Comparison of ENCODE assay signal across 11 cellular contexts in the genomic region with DNA sequence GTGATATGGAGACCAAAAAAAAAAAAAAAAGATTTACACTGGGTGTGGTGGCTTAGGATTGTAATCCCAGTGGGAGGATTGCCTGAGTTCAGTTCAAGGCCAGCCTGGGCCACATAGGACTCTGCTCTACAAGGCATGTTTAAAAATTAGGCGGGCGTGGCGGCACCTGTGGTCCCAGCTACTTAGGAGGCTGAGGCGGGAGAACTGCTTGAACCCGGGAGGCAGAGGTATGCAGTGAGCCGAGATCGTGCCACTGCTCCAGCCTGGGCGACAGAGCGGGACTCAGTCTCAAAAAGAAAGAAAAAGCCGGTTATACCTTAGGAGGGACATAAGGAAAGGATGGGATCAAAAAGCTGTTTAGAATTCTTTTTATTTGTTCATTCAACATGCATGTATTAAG. TPM values are rescaled to one million over a fixed set of nuclear protein-coding genes. Genes with fewer than 3 reads are reported as not detected.
DNase-seq lines count a peak whose midpoint lies in the region; ATAC-seq and TF ChIP-seq lines count a peak whose summit lies in the region.
"Had no signal": no experiment of that assay in that cellular context is flagged by ENCODE, and none has a peak within 500 bp of the region (broad histone marks: within the 10 kb centered on the region; RNA-seq: fewer than 3 reads in every experiment).

No MANE protein-coding gene starts in this region.

- H3K4me1 ChIP-seq in adipocyte (ENCODE audit: control insufficient read depth, insufficient read depth, low read length): peaks cover 16% of the 10 kb centered on the region
- peaks cover 0 to 8% (median 0%) of the 10 kb centered on the region in 4 donors for H3K4me1 ChIP-seq in right lobe of liver
- H3K4me1 ChIP-seq in transverse colon: peaks cover 0 to 17% (median 15%) of the 10 kb centered on the region in 4 donors
- H3K4me1 ChIP-seq: parathyroid adenoma, SJCRH30 had no signal

- peak overlapping the region; percentile 79 for H3K4me3 ChIP-seq in adipocyte (ENCODE audit: low read length)
- H3K4me3 ChIP-seq in right lobe of liver: peak overlapping the region; percentile 31 to 42 (median 36)
- peak overlapping the region in 3 of 4 donors; percentile 37 to 52 (median 43) for H3K4me3 ChIP-seq in transverse colon
- H3K4me3 ChIP-seq: SJCRH30 had no signal

- H3K9me3 ChIP-seq in adipocyte (ENCODE audit: control insufficient read depth, low read length) (no peaks in the 10 kb centered on the region), right lobe of liver (no peaks in the 10 kb centered on the region), transverse colon (no peaks in the 10 kb centered on the region)
- H3K9me3 ChIP-seq: SJCRH30 had no signal

- TF ChIP-seq CTCF in right lobe of liver (IDR thresholded peaks at IDR 0.05) (no peak), transverse colon (IDR thresholded peaks at IDR 0.05) (no peak)

- no peak for DNase-seq in activated T-cell treated with anti-CD3 and anti-CD28 coated beads, Interleukin-2, amount 50 U/mL, for 72 hours
- DNase-seq in activated T-cell treated with anti-CD3 and anti-CD28 coated beads, Interleukin-2, amount 50 U/mL, for 48 hours: no peak
- DNase-seq in adipocyte (ENCODE audit: low read depth): peak; percentile 2
- no peak for DNase-seq in right lobe of liver
- DNase-seq in transverse colon: no peak
- DNase-seq in amniotic stem cell (lab: John Stamatoyannopoulos, UW): no peak
- no peak for DNase-seq in ecto neural progenitor cell (ENCODE audit: low spot score)
- DNase-seq in stimulated activated CD4-positive, alpha-beta T cell treated with anti-CD3 and anti-CD28 coated beads, Interleukin-2, amount 100 ng/mL, for 48 hours: no peak
- DNase-seq: DND-41, SJCRH30 had no signal

- TF ChIP-seq POLR2A in right lobe of liver (IDR thresholded peaks at IDR 0.05) (no peak), transverse colon (IDR thresholded peaks at IDR 0.05) (no peak)

- H3K36me3 Mint-ChIP-seq in activated T-cell treated with anti-CD3 and anti-CD28 coated beads, Interleukin-2, amount 50 U/mL, for 72 hours (ENCODE audit: insufficient read depth in 2 of 2): peaks cover 0 to 2% of the 10 kb centered on the region in 2 donors

- in situ Hi-C loops in transverse colon (cut with MboI; ENCODE audit: low pct_ligation_motif_present in 1 of 4, low pct_unique_long_range_greater_than_20kb in 1 of 4, low sequenced_read_pairs in 3 of 4): no loop called here

- H3K36me3 ChIP-seq in adipocyte (ENCODE audit: control insufficient read depth, insufficient read depth, low read length, severe bottlenecking) (peaks cover 14% of the 10 kb centered on the region), right lobe of liver (no peaks in the 10 kb centered on the region), transverse colon (peaks cover 0 to 13% (median 0%) of the 10 kb centered on the region in 4 donors)

- no peak for ATAC-seq in activated T-cell treated with anti-CD3 and anti-CD28 coated beads, Interleukin-2, amount 50 U/mL, for 72 hours (replicated peaks in 1 of 2)
- ATAC-seq in right lobe of liver: peak in 1 of 4 donors; percentile 4

- H3K27ac ChIP-seq in right lobe of liver (no peak overlapping the region), transverse colon (peak overlapping the region in 2 of 4 donors; percentile 48 to 65)
- H3K27ac ChIP-seq: parathyroid adenoma, SJCRH30 had no signal

- H3K4me3 Mint-ChIP-seq in activated T-cell treated with anti-CD3 and anti-CD28 coated beads, Interleukin-2, amount 50 U/mL, for 72 hours: peak overlapping the region; percentile 83 to 89

- 74% methylated on average over 10 of the region's 10 CpGs for WGBS in right lobe of liver (ENCODE audit: insufficient coverage, low coverage, low lambda C conversion rate, missing lambda C conversion rate)
- 51 to 72% methylated on average over 7 to 10 of the region's 10 CpGs for WGBS in transverse colon (ENCODE audit: low coverage in 1 of 2), 2 donors

- no peak for TF ChIP-seq EP300 in transverse colon (IDR thresholded peaks at IDR 0.05; ENCODE audit: low read depth)

- no peaks in the 10 kb centered on the region for H3K27me3 Mint-ChIP-seq in activated T-cell treated with anti-CD3 and anti-CD28 coated beads, Interleukin-2, amount 50 U/mL, for 72 hours (ENCODE audit: low read depth)

- H3K9me3 Mint-ChIP-seq in activated T-cell treated with anti-CD3 and anti-CD28 coated beads, Interleukin-2, amount 50 U/mL, for 72 hours: peaks cover 0 to 1% of the 10 kb centered on the region in 2 donors

- peak overlapping the region; percentile 46 for H3K27ac Mint-ChIP-seq in activated T-cell treated with anti-CD3 and anti-CD28 coated beads, Interleukin-2, amount 50 U/mL, for 72 hours

- intact Hi-C loops in right lobe of liver (cut with DNase I) (no loop called here), transverse colon (cut with DNase I; ENCODE audit: low total_unique reads) (no loop called here)

- peak overlapping the region; percentile 74 for H3K9ac ChIP-seq in adipocyte (ENCODE audit: low read length)
- H3K9ac ChIP-seq: parathyroid adenoma had no signal

- H3K27me3 ChIP-seq in adipocyte (replicated peaks; ENCODE audit: control insufficient read depth, insufficient read depth, low read length) (no peaks in the 10 kb centered on the region), right lobe of liver (no peaks in the 10 kb centered on the region), transverse colon (no peaks in the 10 kb centered on the region)
- H3K27me3 ChIP-seq: SJCRH30 had no signal

- H3K4me1 Mint-ChIP-seq in activated T-cell treated with anti-CD3 and anti-CD28 coated beads, Interleukin-2, amount 50 U/mL, for 72 hours (ENCODE audit: low read depth): peaks cover 14% of the 10 kb centered on the region

RNA-seq across cellular contexts. Expression of a gene that starts 0.7 kb away (rescaled TPM):
- total RNA-seq in activated T-cell treated with anti-CD3 and anti-CD28 coated beads, Interleukin-2, amount 50 U/mL, for 72 hours: 1 to 10 TPM; 1.1 to 1.5 TPM
- total RNA-seq in right lobe of liver (under 1 TPM in 5 of 6 experiments, not detected in 1; 0.15 to 0.55 (median 0.42) TPM), transverse colon (1 to 10 TPM in 2 of 4 donors, under 1 TPM in 1, not detected in 1; 1.00 to 1.8 (median 1.4) TPM)

RNA-seq across cellular contexts. Expression of a gene that starts 58.3 kb away (rescaled TPM):
- total RNA-seq in activated T-cell treated with anti-CD3 and anti-CD28 coated beads, Interleukin-2, amount 50 U/mL, for 72 hours: 100 to 1,000 TPM; 250 to 256 TPM
- 10 to 100 TPM; 55.7 to 86.3 (median 71.4) TPM for total RNA-seq in right lobe of liver
- total RNA-seq in transverse colon: 100 to 1,000 TPM; 132 to 245 (median 192) TPM
